1 cellular context compared by ENCODE assay signal in the genomic region with DNA sequence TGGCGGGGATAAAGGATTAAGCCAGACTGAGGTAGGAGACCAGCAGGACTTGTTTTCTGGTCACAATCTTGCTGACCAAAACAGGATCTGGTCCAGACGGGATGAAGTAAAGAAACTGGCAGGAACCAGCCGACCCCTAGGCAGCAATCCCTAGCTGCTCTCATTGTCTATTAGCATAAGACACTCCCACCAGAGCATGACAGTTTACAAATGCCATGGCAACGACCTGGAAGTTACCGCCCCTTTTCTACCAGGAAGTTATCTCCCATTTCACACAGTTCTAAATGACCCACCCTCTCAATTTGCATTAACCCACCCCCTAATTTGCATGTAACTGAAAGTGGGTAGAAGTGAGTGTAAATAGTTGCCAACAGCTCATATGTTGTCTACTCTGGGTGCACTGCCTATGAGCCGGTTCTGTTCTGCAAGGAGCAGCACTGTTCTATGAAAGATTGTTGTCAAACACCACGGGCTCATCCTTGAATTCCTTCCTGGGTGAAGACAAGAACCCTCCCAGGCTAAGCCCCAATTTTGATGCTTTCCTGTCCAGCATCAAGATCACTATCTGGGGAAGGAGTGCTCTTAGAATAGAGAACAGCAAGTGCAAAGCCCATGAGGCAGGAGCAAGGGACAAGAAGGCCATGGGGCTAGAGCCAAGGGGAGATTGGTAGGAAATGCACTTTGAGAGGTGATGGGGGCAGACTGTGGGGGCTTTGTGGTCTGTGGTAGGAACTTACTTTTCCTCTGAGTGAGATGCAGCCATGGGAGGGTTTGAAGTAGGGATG.
TF ChIP-seq lines count a peak whose summit lies in the region.

No MANE protein-coding gene starts in this region.

TF ChIP-seq in GM12878, 131 proteins besides CTCF, POLR2A, EP300 and RAD21 (continued from another document):
- TF ChIP-seq GABPA (IDR thresholded peaks at IDR 0.05; ENCODE audit: low read depth) (peak; percentile 80), TCF7 (IDR thresholded peaks at IDR 0.05; ENCODE audit: borderline replicate concordance) (no peak), NR2C1 (IDR thresholded peaks at IDR 0.05) (peak; percentile 85), TCF12 (IDR thresholded peaks at IDR 0.05; ENCODE audit: low read depth, low read length) (no peak), BMI1 (IDR thresholded peaks at IDR 0.05; ENCODE audit: borderline replicate concordance) (peak; percentile 54; the same call in 1 of the 2 replicates), ZNF207 (IDR thresholded peaks at IDR 0.05; ENCODE audit: borderline replicate concordance) (no peak)
- TF ChIP-seq, protein P1, sequence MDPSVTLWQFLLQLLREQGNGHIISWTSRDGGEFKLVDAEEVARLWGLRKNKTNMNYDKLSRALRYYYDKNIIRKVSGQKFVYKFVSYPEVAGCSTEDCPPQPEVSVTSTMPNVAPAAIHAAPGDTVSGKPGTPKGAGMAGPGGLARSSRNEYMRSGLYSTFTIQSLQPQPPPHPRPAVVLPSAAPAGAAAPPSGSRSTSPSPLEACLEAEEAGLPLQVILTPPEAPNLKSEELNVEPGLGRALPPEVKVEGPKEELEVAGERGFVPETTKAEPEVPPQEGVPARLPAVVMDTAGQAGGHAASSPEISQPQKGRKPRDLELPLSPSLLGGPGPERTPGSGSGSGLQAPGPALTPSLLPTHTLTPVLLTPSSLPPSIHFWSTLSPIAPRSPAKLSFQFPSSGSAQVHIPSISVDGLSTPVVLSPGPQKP (IDR thresholded peaks at IDR 0.05; ENCODE audit: low read depth, low read length), result no peak
